In genomic region chr11:60841797-60842687, GRCh38 we compare ENCODE assay signal across 1 cellular context.
TF ChIP-seq lines count a peak whose summit lies in the region.

Gene CCDC86, plus strand, starts transcription at chr11:60842113. Its CDS starts 12 bp downstream, at chr11:60842125.

TF ChIP-seq in WTC11, 78 proteins besides CTCF, POLR2A, EP300 and RAD21 (continued from another document and continues in another):
- no peak for TF ChIP-seq PREB (CRISPR knock-in tag; IDR thresholded peaks at IDR 0.05; ENCODE audit: borderline replicate concordance)
- no peak for TF ChIP-seq NR1H2 (CRISPR knock-in tag; IDR thresholded peaks at IDR 0.05)
- TF ChIP-seq RELA (CRISPR knock-in tag; IDR thresholded peaks at IDR 0.05; ENCODE audit: borderline replicate concordance), result no peak
- peak; percentile 100 for TF ChIP-seq CREM (CRISPR knock-in tag; IDR thresholded peaks at IDR 0.05)
- TF ChIP-seq CBFB (CRISPR knock-in tag; IDR thresholded peaks at IDR 0.05; ENCODE audit: low read depth), result no peak
- TF ChIP-seq ATF3 (CRISPR knock-in tag; conservative IDR thresholded peaks at IDR 0.05), result no peak
- no peak for TF ChIP-seq IRF1 (CRISPR knock-in tag; IDR thresholded peaks at IDR 0.05)
- peak; percentile 81 for TF ChIP-seq USF1 (CRISPR knock-in tag; IDR thresholded peaks at IDR 0.05)
- TF ChIP-seq TEAD4 (CRISPR knock-in tag; IDR thresholded peaks at IDR 0.05), result no peak
- peak; percentile 61; the same call in 1 of the 2 replicates for TF ChIP-seq NFE2L1 (CRISPR knock-in tag; IDR thresholded peaks at IDR 0.05)
- TF ChIP-seq ZNF532 (CRISPR knock-in tag; IDR thresholded peaks at IDR 0.05; ENCODE audit: borderline replicate concordance), result no peak
- TF ChIP-seq ATF6 (CRISPR knock-in tag; IDR thresholded peaks at IDR 0.05), result no peak
- TF ChIP-seq ZNF263 (CRISPR knock-in tag; IDR thresholded peaks at IDR 0.05; ENCODE audit: low read depth), result no peak
- no peak for TF ChIP-seq ZNF416 (CRISPR knock-in tag; IDR thresholded peaks at IDR 0.05)
- no peak for TF ChIP-seq SOX15 (CRISPR knock-in tag; IDR thresholded peaks at IDR 0.05)
- TF ChIP-seq FOXP4 (CRISPR knock-in tag; IDR thresholded peaks at IDR 0.05), result peak; percentile 81; the same call in 1 of the 2 replicates
- TF ChIP-seq ZBTB21 (CRISPR knock-in tag; IDR thresholded peaks at IDR 0.05; ENCODE audit: borderline replicate concordance), result peak; percentile 95
- 0 out of 2 replicates have a peak, but pooled peaks have one; percentile 1 for TF ChIP-seq E2F4 (CRISPR knock-in tag; IDR thresholded peaks at IDR 0.05; ENCODE audit: borderline replicate concordance, low read depth)
- TF ChIP-seq ZSCAN18 (CRISPR knock-in tag; IDR thresholded peaks at IDR 0.05), result no peak
- TF ChIP-seq NFYB (CRISPR knock-in tag; conservative IDR thresholded peaks at IDR 0.05; ENCODE audit: low read depth), result no peak
- no peak for TF ChIP-seq ZNF423 (CRISPR knock-in tag; IDR thresholded peaks at IDR 0.05)
- peak; percentile 89 for TF ChIP-seq ETV6 (CRISPR knock-in tag; IDR thresholded peaks at IDR 0.05)
- no peak for TF ChIP-seq KAT7 (CRISPR knock-in tag; IDR thresholded peaks at IDR 0.05; ENCODE audit: borderline replicate concordance)
- no peak for TF ChIP-seq ZNF121 (CRISPR knock-in tag; IDR thresholded peaks at IDR 0.05)
- no peak for TF ChIP-seq ZMAT4 (CRISPR knock-in tag; IDR thresholded peaks at IDR 0.05)
- peak; percentile 69; the same call in 1 of the 2 replicates for TF ChIP-seq FOXP1 (CRISPR knock-in tag; IDR thresholded peaks at IDR 0.05; ENCODE audit: borderline replicate concordance)
- peak; percentile 79; the same call in 1 of the 2 replicates for TF ChIP-seq TEAD1 (CRISPR knock-in tag; IDR thresholded peaks at IDR 0.05)
- no peak for TF ChIP-seq AFF4 (CRISPR knock-in tag; IDR thresholded peaks at IDR 0.05; ENCODE audit: borderline replicate concordance)
- TF ChIP-seq GTF2I (CRISPR knock-in tag; conservative IDR thresholded peaks at IDR 0.05), result no peak
- TF ChIP-seq SMAD4 (CRISPR knock-in tag; IDR thresholded peaks at IDR 0.05), result no peak
- TF ChIP-seq RORB (CRISPR knock-in tag; IDR thresholded peaks at IDR 0.05), result no peak
- peak; percentile 73; the same call in 1 of the 2 replicates for TF ChIP-seq SMAD3 (CRISPR knock-in tag; IDR thresholded peaks at IDR 0.05; ENCODE audit: borderline replicate concordance)
- no peak for TF ChIP-seq ZNF396 (CRISPR knock-in tag; IDR thresholded peaks at IDR 0.05; ENCODE audit: borderline replicate concordance)
- no peak for TF ChIP-seq TCF7 (CRISPR knock-in tag; IDR thresholded peaks at IDR 0.05; ENCODE audit: low read depth)
- no peak for TF ChIP-seq FOXJ3 (CRISPR knock-in tag; IDR thresholded peaks at IDR 0.05; ENCODE audit: borderline replicate concordance)
- peak; percentile 79 for TF ChIP-seq ZNF281 (CRISPR knock-in tag; IDR thresholded peaks at IDR 0.05)
- TF ChIP-seq ELF4 (CRISPR knock-in tag; IDR thresholded peaks at IDR 0.05; ENCODE audit: low read depth), result no peak
- no peak for TF ChIP-seq NFATC4 (CRISPR knock-in tag; IDR thresholded peaks at IDR 0.05)
